ENCODE assay signal across 25 cellular contexts in genomic region chr6:53320964-53321363, GRCh38. TPM values are rescaled to one million over a fixed set of nuclear protein-coding genes. Genes with fewer than 3 reads are reported as not detected.
DNase-seq lines count a peak whose midpoint lies in the region; ATAC-seq and TF ChIP-seq lines count a peak whose summit lies in the region.
"Had no signal": no experiment of that assay in that cellular context is flagged by ENCODE, and none has a peak within 500 bp of the region (broad histone marks: within the 10 kb centered on the region; RNA-seq: fewer than 3 reads in every experiment).

No MANE protein-coding gene starts in this region.

- H3K9ac ChIP-seq in smooth muscle cell (ENCODE audit: low read depth): no peak overlapping the region
- H3K9ac ChIP-seq: BLaER1 treated with 17β-estradiol and CSF1 and Interleukin-3, amounts not matched to agents 10 nM and 100 nM had no signal

- no peaks in the 10 kb centered on the region for H3K36me3 ChIP-seq in hepatocyte (replicated peaks; ENCODE audit: insufficient read depth, low read depth)
- H3K36me3 ChIP-seq in smooth muscle cell (ENCODE audit: low read depth): no peaks in the 10 kb centered on the region
- no peaks in the 10 kb centered on the region for H3K36me3 ChIP-seq in BE2C
- H3K36me3 ChIP-seq: ascending aorta, prostate gland, uterus had no signal

- H3K27me3 ChIP-seq in hepatocyte (no peaks in the 10 kb centered on the region), smooth muscle cell (ENCODE audit: low read depth) (no peaks in the 10 kb centered on the region), BE2C (no peaks in the 10 kb centered on the region)
- H3K27me3 ChIP-seq: ascending aorta; BLaER1 treated with 17β-estradiol and CSF1 and Interleukin-3, amounts not matched to agents 10 nM and 100 nM; uterus had no signal

- H3K4me1 ChIP-seq in hepatocyte (ENCODE audit: insufficient read depth): peaks cover 18% of the 10 kb centered on the region
- peaks cover 19% of the 10 kb centered on the region for H3K4me1 ChIP-seq in smooth muscle cell (ENCODE audit: low read depth)
- peaks cover 5% of the 10 kb centered on the region; the same call in 1 of the 2 replicates for H3K4me1 ChIP-seq in BE2C

- H3K4me3 Mint-ChIP-seq in activated B cell treated with CpG ODN at 0.5 μM for 24 hours: no peak overlapping the region
- H3K4me3 Mint-ChIP-seq: activated T-cell treated with anti-CD3 and anti-CD28 coated beads, Interleukin-2, amount 50 U/mL, for 72 hours; mesothelial cell of epicardium; neural crest cell had no signal

- H3K36me3 Mint-ChIP-seq in activated B cell treated with CpG ODN at 0.5 μM for 24 hours (ENCODE audit: low read depth): peaks cover 40% of the 10 kb centered on the region

- CTCF ChIA-PET in activated B cell treated with CpG ODN at 0.5 μM for 24 hours (lab: Charles Lee): interaction anchor here (2.1 kb wide), 1 partner anchor 27 kb away, joined by 6 read pairs; no protein-coding TSS in a partner anchor

- peaks cover 80% of the 10 kb centered on the region for H3K4me1 Mint-ChIP-seq in activated B cell treated with CpG ODN at 0.5 μM for 24 hours

- 80% methylated on average over 5 of the region's 5 CpGs for WGBS in hepatocyte (ENCODE audit: low lambda C conversion rate, missing lambda C conversion rate)
- 69% methylated on average over 5 of the region's 5 CpGs for WGBS in smooth muscle cell (ENCODE audit: low lambda C conversion rate)

- H3K27ac ChIP-seq in hepatocyte (no peak overlapping the region), smooth muscle cell (ENCODE audit: low read depth) (peak overlapping the region; percentile 63)
- H3K27ac ChIP-seq: 22Rv1, ascending aorta had no signal

- POLR2A ChIA-PET in activated B cell treated with CpG ODN at 0.5 μM for 24 hours (lab: Charles Lee): interaction anchor here (1.2 kb wide), 1 partner anchor 11 kb away, joined by 4 read pairs; no protein-coding TSS in a partner anchor

- H3K9me2 ChIP-seq in hepatocyte (replicated peaks; ENCODE audit: insufficient read depth): no peaks in the 10 kb centered on the region

- H3K4me2 ChIP-seq in hepatocyte (peak overlapping the region; percentile 43), smooth muscle cell (peak overlapping the region; percentile 40)

- no peak overlapping the region for H2AFZ ChIP-seq in hepatocyte
- H2AFZ ChIP-seq in smooth muscle cell (ENCODE audit: low read depth): no peak overlapping the region

- H3F3A ChIP-seq in smooth muscle cell (ENCODE audit: low read depth): peaks cover 5% of the 10 kb centered on the region

- DNase-seq in SIG-M5 treated with dmso at 0.1 percent for 504 hours (lab: John Stamatoyannopoulos, UW; ENCODE audit: unreplicated experiment) (peak; percentile 19), SIG-M5 (lab: John Stamatoyannopoulos, UW) (no peak), activated B cell treated with CpG ODN at 0.5 μM for 24 hours (no peak), hepatocyte (ENCODE audit: low spot score) (no peak), smooth muscle cell (lab: John Stamatoyannopoulos, UW; ENCODE audit: unreplicated experiment) (no peak), BE2C (no peak)
- DNase-seq in stimulated activated naive CD4-positive, alpha-beta T cell treated with Interleukin-2 at 50 U/mL for 16 hours (lab: John Stamatoyannopoulos, UW): no peak
- DNase-seq: activated naive CD4-positive, alpha-beta T cell treated with anti-CD3 and anti-CD28 coated beads, Interleukin-2, amount 50 U/mL, for 16 hours; activated T-cell treated with anti-CD3 and anti-CD28 coated beads, Interleukin-2, amount 50 U/mL, for 72 hours; cerebellar nuclear complex; effector memory CD4-positive, alpha-beta T cell; head of caudate nucleus; KG1; NCI-H1092 treated with DMSO at 0.1 percent for 48 hours; NCI-H2107; stimulated activated CD4-positive, alpha-beta T cell treated with anti-CD3 and anti-CD28 coated beads, Interleukin-12 subunit alpha, Interleukin-12 subunit beta, amount 100 ng/mL, for 4 hours; stimulated activated CD8-positive, alpha-beta memory T cell treated with anti-CD3 and anti-CD28 coated beads, Interleukin-4, amount 100 ng/mL, for 48 hours; uterus had no signal

- H3K9me3 ChIP-seq in hepatocyte (ENCODE audit: low read depth): no peaks in the 10 kb centered on the region
- H3K9me3 ChIP-seq in smooth muscle cell (replicated peaks; ENCODE audit: low read depth): no peaks in the 10 kb centered on the region
- no peaks in the 10 kb centered on the region for H3K9me3 ChIP-seq in BE2C
- H3K9me3 ChIP-seq: ascending aorta, prostate gland, uterus had no signal

- H3K79me2 ChIP-seq in hepatocyte (peaks cover 89% of the 10 kb centered on the region), smooth muscle cell (ENCODE audit: low read depth) (peaks cover 89% of the 10 kb centered on the region)

- H4K20me1 ChIP-seq in hepatocyte (ENCODE audit: insufficient read depth, poor library complexity, severe bottlenecking): peaks cover 12% of the 10 kb centered on the region
- H4K20me1 ChIP-seq in smooth muscle cell (ENCODE audit: low read depth): peaks cover 97% of the 10 kb centered on the region

- H3K9me3 Mint-ChIP-seq in activated B cell treated with CpG ODN at 0.5 μM for 24 hours: no peaks in the 10 kb centered on the region
- H3K9me3 Mint-ChIP-seq: activated T-cell treated with anti-CD3 and anti-CD28 coated beads, Interleukin-2, amount 50 U/mL, for 72 hours; mesothelial cell of epicardium; neural crest cell had no signal

- intact Hi-C loops in activated B cell treated with CpG ODN at 0.5 μM for 24 hours (cut with micrococcal nuclease): loop anchor here (1.0 kb wide), 1 partner anchor 13 kb away; no protein-coding TSS in a partner anchor

- H3K4me3 ChIP-seq in hepatocyte (no peak overlapping the region), smooth muscle cell (no peak overlapping the region), BE2C (ENCODE audit: low read depth, low read length) (no peak overlapping the region)
- H3K4me3 ChIP-seq: ascending aorta; BLaER1 treated with 17β-estradiol and CSF1 and Interleukin-3, amounts not matched to agents 10 nM and 100 nM; prostate gland; uterus had no signal

- H3K27ac Mint-ChIP-seq in activated B cell treated with CpG ODN at 0.5 μM for 24 hours: peak overlapping the region; percentile 26
- H3K27ac Mint-ChIP-seq: activated T-cell treated with anti-CD3 and anti-CD28 coated beads, Interleukin-2, amount 50 U/mL, for 72 hours had no signal

- TF ChIP-seq CTCF in activated B cell treated with CpG ODN at 0.5 μM for 24 hours (IDR thresholded peaks at IDR 0.05) (no peak), hepatocyte (IDR thresholded peaks at IDR 0.05; ENCODE audit: poor library complexity) (no peak), smooth muscle cell (IDR thresholded peaks at IDR 0.05; ENCODE audit: borderline replicate concordance, insufficient read depth, poor library complexity, severe bottlenecking) (no peak), BE2C (IDR thresholded peaks at IDR 0.05; ENCODE audit: low read depth, low read length) (no peak)

- ATAC-seq in activated B cell treated with CpG ODN at 0.5 μM for 24 hours (ENCODE audit: low read depth) (no peak), GM21619 (IDR thresholded peaks at IDR 0.05; ENCODE audit: unreplicated experiment) (no peak)
- ATAC-seq: activated T-cell treated with anti-CD3 and anti-CD28 coated beads, Interleukin-2, amount 50 U/mL, for 72 hours had no signal

- H3K27me3 Mint-ChIP-seq in activated B cell treated with CpG ODN at 0.5 μM for 24 hours: no peaks in the 10 kb centered on the region

RNA-seq across cellular contexts. Expression of gene ELOVL5, which starts 27.8 kb away (rescaled TPM):
- total RNA-seq in activated B cell treated with CpG ODN at 0.5 μM for 24 hours: 109 and 127 TPM in 2 replicates
- 144 and 158 TPM in 2 replicates for total RNA-seq in hepatocyte
- polyA plus RNA-seq in hepatocyte: 156 and 164 TPM in 2 replicates
- total RNA-seq in smooth muscle cell: 79.2 and 97.2 TPM in 2 replicates
- polyA plus RNA-seq in smooth muscle cell: 58.8 and 71.9 TPM in 2 replicates
- polyA plus RNA-seq in BE2C (2012; ENCODE audit: insufficient read depth, insufficient read length, low read depth): 63.7 TPM
